Comparison of ENCODE assay signal across 8 cellular contexts in genomic region chr1:38489844-38490270, GRCh38.
DNase-seq lines count a peak whose midpoint lies in the region; ATAC-seq and TF ChIP-seq lines count a peak whose summit lies in the region.

No MANE protein-coding gene starts in this region.

- no peak overlapping the region for H3K4me3 ChIP-seq in HAP-1
- no peak overlapping the region for H3K4me3 ChIP-seq in neural cell (ENCODE audit: low read length)

- no peak overlapping the region for H3K27ac ChIP-seq in neural cell (ENCODE audit: low read length)

- H3K36me3 Mint-ChIP-seq in chondrocyte (ENCODE audit: low read depth) = no peaks in the 10 kb centered on the region

- peaks cover 15% of the 10 kb centered on the region for H3K27me3 Mint-ChIP-seq in chondrocyte (ENCODE audit: low read depth)

- H3K9ac ChIP-seq in neural cell (ENCODE audit: low read length) = no peak overlapping the region

- in situ Hi-C loops in HAP-1 (cut with MboI; ENCODE audit: low sequenced_read_pairs) = loop anchor here (10.0 kb wide), 1 partner anchor 465 kb away; no protein-coding TSS in a partner anchor

- peaks cover 9% of the 10 kb centered on the region for H3F3A ChIP-seq in neural cell (ENCODE audit: insufficient read depth, low read length, poor library complexity, severe bottlenecking)

- no peak overlapping the region for H2AFZ ChIP-seq in neural cell (ENCODE audit: low read depth, low read length)

- peaks cover 3% of the 10 kb centered on the region for H3K4me1 Mint-ChIP-seq in chondrocyte (ENCODE audit: low read depth)

- no peaks in the 10 kb centered on the region for H4K20me1 ChIP-seq in neural cell (ENCODE audit: insufficient read depth)

- H3K4me3 Mint-ChIP-seq in chondrocyte (ENCODE audit: unreplicated experiment) = no peak overlapping the region

- H3K27me3 ChIP-seq in HAP-1 (ENCODE audit: low read depth) = no peaks in the 10 kb centered on the region; the same call in 1 of the 2 replicates
- no peaks in the 10 kb centered on the region for H3K27me3 ChIP-seq in neural cell (ENCODE audit: insufficient read depth, low read depth, low read length)

- H3K4me1 ChIP-seq in HAP-1 = no peaks in the 10 kb centered on the region

- no peak overlapping the region for H3K27ac Mint-ChIP-seq in chondrocyte (ENCODE audit: unreplicated experiment)

- TF ChIP-seq EP300 in neural cell (conservative IDR thresholded peaks at IDR 0.05; ENCODE audit: poor library complexity, severe bottlenecking) = no peak

- no peaks in the 10 kb centered on the region for H3K79me2 ChIP-seq in neural cell (replicated peaks; ENCODE audit: insufficient read depth, low read length)

- H3K36me3 ChIP-seq in HAP-1 (replicated peaks) (no peaks in the 10 kb centered on the region), neural cell (ENCODE audit: insufficient read depth, low read length) (no peaks in the 10 kb centered on the region)

- H3K9me3 Mint-ChIP-seq in chondrocyte (ENCODE audit: low read depth) = no peaks in the 10 kb centered on the region

- DNase-seq in COLO829 (ENCODE audit: low spot score) (peak; percentile 13), HAP-1 (ENCODE audit: low spot score in 2 of 2) (peak; percentile 29 to 84), T-helper 9 cell (peak; percentile 12), chondrocyte (ENCODE audit: low spot score) (no peak), ureter (ENCODE audit: low spot score) (no peak)

- no peaks in the 10 kb centered on the region; the same call in 1 of the 2 replicates for H3K9me3 ChIP-seq in HAP-1
- no peaks in the 10 kb centered on the region for H3K9me3 ChIP-seq in neural cell (ENCODE audit: low read length)

- no peak for ATAC-seq in HG03521 (IDR thresholded peaks at IDR 0.05; ENCODE audit: unreplicated experiment)
- no peak for ATAC-seq in GM19324 (IDR thresholded peaks at IDR 0.05; ENCODE audit: low FRiP score, unreplicated experiment)

- no peaks in the 10 kb centered on the region for H3K9me2 ChIP-seq in neural cell (ENCODE audit: insufficient read depth, low read length)

- H3K4me2 ChIP-seq in neural cell (ENCODE audit: low read length) = no peak overlapping the region

- no peak for TF ChIP-seq RAD21 in neural cell (conservative IDR thresholded peaks at IDR 0.05)

- TF ChIP-seq CTCF in chondrocyte (IDR thresholded peaks at IDR 0.05) (peak; percentile 70), neural cell (IDR thresholded peaks at IDR 0.05; ENCODE audit: poor library complexity, severe bottlenecking) (peak; percentile 26)

TF ChIP-seq in neural cell, 6 proteins besides CTCF, POLR2A, EP300 and RAD21:
- no peak for TF ChIP-seq EZH2 (IDR thresholded peaks at IDR 0.05; ENCODE audit: borderline replicate concordance, insufficient read depth, low read length, poor library complexity, severe bottlenecking)
- TF ChIP-seq MXI1 (conservative IDR thresholded peaks at IDR 0.05; ENCODE audit: poor library complexity, severe bottlenecking) = no peak
- no peak for TF ChIP-seq TAF1 (IDR thresholded peaks at IDR 0.05; ENCODE audit: low read depth)
- TF ChIP-seq REST (IDR thresholded peaks at IDR 0.05; ENCODE audit: borderline replicate concordance) = no peak
- no peak for TF ChIP-seq POLR2AphosphoS5 (IDR thresholded peaks at IDR 0.05)
- TF ChIP-seq SMC3 (conservative IDR thresholded peaks at IDR 0.05; ENCODE audit: poor library complexity) = no peak

Comparison
In these comparisons a context has a peak if more than half of its experiments do, and no peak if none do; other contexts are left out.
1. DNase-seq: peak in COLO829 (single experiment), HAP-1 (2 of 2) and T-helper 9 cell (single experiment); none in chondrocyte (single experiment) and ureter (single experiment).